In the genomic region with DNA sequence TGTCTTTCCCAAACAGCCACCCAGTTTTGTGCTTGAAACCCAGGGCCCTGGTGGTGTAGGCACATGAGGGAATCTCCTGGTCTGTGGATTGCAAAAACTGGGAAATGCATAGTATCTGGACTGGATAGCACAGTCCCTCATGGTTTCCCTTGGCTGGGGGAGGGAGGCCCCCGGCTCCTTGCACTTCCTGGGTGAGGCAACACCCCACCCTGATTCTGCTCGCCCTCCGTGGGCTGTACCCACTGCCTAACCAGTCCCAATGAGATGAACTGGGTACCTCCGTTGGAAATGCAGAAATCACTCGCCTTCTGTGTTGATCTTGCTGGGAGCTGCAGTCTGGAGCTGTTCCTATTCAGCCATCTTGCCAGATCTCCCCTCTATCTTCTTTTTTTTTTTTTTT, we compare ENCODE assay signal across 1 cellular context. TPM values are rescaled to one million over a fixed set of nuclear protein-coding genes. Genes with fewer than 3 reads are reported as not detected.
"Had no signal": no experiment of that assay in that cellular context is flagged by ENCODE, and none has a peak within 500 bp of the region (broad histone marks: within the 10 kb centered on the region; RNA-seq: fewer than 3 reads in every experiment).

No MANE protein-coding gene starts in this region.

RNA-seq across cellular contexts. Expression of a gene that starts 19.0 kb away (rescaled TPM):
- total RNA-seq: H7 had no signal
